In the genomic region with DNA sequence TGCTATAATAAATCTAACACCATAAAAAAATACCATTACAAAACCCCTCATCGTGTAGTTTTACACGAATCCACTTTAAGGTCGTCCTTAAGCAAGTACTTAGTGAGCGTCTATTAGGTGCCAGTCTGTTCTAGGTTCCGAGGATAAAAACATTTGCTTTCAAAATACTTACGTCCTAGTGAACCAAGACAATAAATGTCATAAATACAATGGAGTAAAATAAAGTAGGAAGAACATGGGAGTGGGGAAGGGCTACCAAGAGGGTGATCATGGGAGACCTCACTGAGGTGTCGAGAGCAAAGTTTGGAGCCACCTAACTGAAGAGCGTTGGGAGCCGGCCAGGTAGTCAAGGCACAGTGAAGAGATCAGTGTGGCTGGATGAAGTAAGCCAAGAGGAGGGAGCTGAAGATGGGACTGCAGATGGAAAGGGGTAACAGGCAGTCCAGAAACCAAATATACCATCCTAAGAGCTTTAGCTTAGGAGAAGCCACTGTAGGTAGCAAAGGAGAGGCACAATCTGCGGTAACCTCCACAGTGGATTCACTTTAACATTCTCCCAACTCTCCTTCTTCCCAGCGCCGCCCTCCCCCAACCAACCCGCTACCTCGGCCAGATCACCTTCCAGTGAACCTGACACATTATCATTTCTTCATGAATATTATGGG, we compare ENCODE assay signal across 8 cellular contexts. TPM values are rescaled to one million over a fixed set of nuclear protein-coding genes. Genes with fewer than 3 reads are reported as not detected.
A peak's percentile ranks its signal among the peaks of the same experiment; 100 is the strongest.
DNase-seq lines count a peak whose midpoint lies in the region; ATAC-seq and TF ChIP-seq lines count a peak whose summit lies in the region.

No MANE protein-coding gene starts in this region.

- H3K27ac ChIP-seq in cardiac muscle cell = peak overlapping the region; percentile 74
- peak overlapping the region; percentile 82 to 94 for H3K27ac ChIP-seq in coronary artery

- intact Hi-C loops in cardiac septum (cut with DNase I) = loop anchor here (2.0 kb wide), 1 partner anchor 33 kb away; a partner anchor contains a TSS
- intact Hi-C loops in mucosa of descending colon (cut with DNase I, micrococcal nuclease) = no loop called here

- peaks cover 8% of the 10 kb centered on the region for H3K4me1 ChIP-seq in cardiac muscle cell (ENCODE audit: low read depth)
- H3K4me1 ChIP-seq in mucosa of descending colon (ENCODE audit: low read depth) = peaks cover 16% of the 10 kb centered on the region

- H3K27me3 ChIP-seq in cardiac muscle cell = no peaks in the 10 kb centered on the region

- H3K36me3 ChIP-seq in cardiac muscle cell = no peaks in the 10 kb centered on the region
- no peaks in the 10 kb centered on the region for H3K36me3 ChIP-seq in mucosa of descending colon (ENCODE audit: low read depth)

- peak overlapping the region; percentile 79 for H3K4me3 ChIP-seq in cardiac muscle cell
- peak overlapping the region; percentile 92 for H3K4me3 ChIP-seq in coronary artery
- H3K4me3 ChIP-seq in mucosa of descending colon = peak overlapping the region; percentile 74

- TF ChIP-seq CTCF in cardiac muscle cell (IDR thresholded peaks at IDR 0.05; ENCODE audit: low read depth, low read length) (no peak), coronary artery (IDR thresholded peaks at IDR 0.05) (no peak), mucosa of descending colon (IDR thresholded peaks at IDR 0.05) (no peak)

- ATAC-seq in mucosa of descending colon = peak; percentile 25

- H3K9me3 ChIP-seq in cardiac muscle cell (ENCODE audit: low read depth) (no peaks in the 10 kb centered on the region), mucosa of descending colon (no peaks in the 10 kb centered on the region)

- DNase-seq in cardiac muscle cell (ENCODE audit: low read depth in 1 of 2, low spot score in 1 of 2) (peak in 1 of 2 donors; percentile 2), cardiac septum (ENCODE audit: low spot score) (no peak), NCI-H2171 treated with DMSO at 0.1 percent for 48 hours (lab: John Stamatoyannopoulos, UW) (peak; percentile 40), coronary artery (ENCODE audit: low spot score) (no peak), mucosa of descending colon (no peak), islet precursor cell (no peak), hippocampal formation (lab: John Stamatoyannopoulos, UW) (no peak)
- no peak for DNase-seq in activated effector memory CD4-positive, alpha-beta T cell treated with Interleukin-2 at 50 U/mL for 16 hours

RNA-seq across cellular contexts. Expression of a gene that starts 0.7 kb away (rescaled TPM):
- total RNA-seq in cardiac muscle cell (11.4 and 16.9 TPM in 2 replicates), cardiac septum (18.6 TPM), mucosa of descending colon (10 to 100 TPM; 24.5 to 32.7 (median 30.9) TPM)
- 10.7 and 14.1 TPM in 2 replicates for polyA plus RNA-seq in cardiac muscle cell

RNA-seq across cellular contexts. Expression of a gene that starts 27.2 kb away (rescaled TPM):
- total RNA-seq in cardiac muscle cell = 7.1 and 7.7 TPM in 2 replicates
- polyA plus RNA-seq in cardiac muscle cell = 9.3 and 12.4 TPM in 2 replicates
- 10.3 TPM for total RNA-seq in cardiac septum
- 10 to 100 TPM in 1 of 3 donors, 1 to 10 TPM in 2; 7.7 to 15.5 (median 8.0) TPM for total RNA-seq in mucosa of descending colon

RNA-seq across cellular contexts. Expression of a gene that starts 32.5 kb away (rescaled TPM):
- total RNA-seq in cardiac muscle cell (10.7 and 11.5 TPM in 2 replicates), cardiac septum (37.8 TPM), mucosa of descending colon (10 to 100 TPM; 35.2 to 41.5 (median 37.6) TPM)
- polyA plus RNA-seq in cardiac muscle cell = 21.6 and 28.1 TPM in 2 replicates
